Comparison of ENCODE assay signal across 1 cellular context in the genomic region with DNA sequence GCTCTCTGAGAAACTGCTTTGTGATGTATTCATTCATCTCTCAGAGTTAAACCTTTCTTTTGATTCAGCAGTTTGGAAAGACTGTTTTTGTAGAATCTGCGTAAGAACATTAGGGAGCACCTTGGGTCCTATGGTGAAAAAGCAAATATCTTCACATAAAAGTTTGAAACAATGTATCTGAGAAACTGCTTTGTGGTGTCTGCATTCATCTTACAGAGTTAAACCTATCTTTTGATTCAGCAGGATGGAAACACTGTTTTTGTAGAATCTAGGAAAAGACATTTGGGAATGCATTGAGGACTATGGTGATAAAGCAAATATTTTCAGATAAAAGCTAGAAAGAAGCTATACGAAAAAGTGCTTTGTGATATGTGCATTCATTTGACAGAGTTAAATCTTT.
TF ChIP-seq lines count a peak whose summit lies in the region.

No MANE protein-coding gene starts in this region.

TF ChIP-seq in GM12878, 131 proteins besides CTCF, POLR2A, EP300 and RAD21 (continued from another document):
- TF ChIP-seq CEBPB (IDR thresholded peaks at IDR 0.05; ENCODE audit: borderline replicate concordance in 1 of 2, low read depth in 2 of 2, low read length in 2 of 2): no peak
- no peak for TF ChIP-seq ETV6 (conservative IDR thresholded peaks at IDR 0.05 in 1 of 2, IDR thresholded peaks at IDR 0.05 in 1 of 2; ENCODE audit: borderline replicate concordance in 1 of 2, low read depth in 1 of 2)
